Comparison of ENCODE assay signal across 13 cellular contexts in genomic region chr5:88829773-88830172, GRCh38. TPM values are rescaled to one million over a fixed set of nuclear protein-coding genes. Genes with fewer than 3 reads are reported as not detected.
DNase-seq lines count a peak whose midpoint lies in the region; ATAC-seq and TF ChIP-seq lines count a peak whose summit lies in the region.
"Had no signal": no experiment of that assay in that cellular context is flagged by ENCODE, and none has a peak within 500 bp of the region (broad histone marks: within the 10 kb centered on the region; RNA-seq: fewer than 3 reads in every experiment).

No MANE protein-coding gene starts in this region.

- peak overlapping the region in 4 of 5 donors; percentile 1 to 79 (median 50) for H3K27ac ChIP-seq in adrenal gland
- peak overlapping the region; percentile 34 to 71 for H3K27ac ChIP-seq in left lung
- peak overlapping the region; percentile 23 for H3K27ac ChIP-seq in temporal lobe (ENCODE audit: low read depth, low read length)

- no peak for TF ChIP-seq POLR2A in adrenal gland (IDR thresholded peaks at IDR 0.05)

- H3K4me1 ChIP-seq in adrenal gland (replicated peaks in 1 of 2), result peaks cover 50 to 95% of the 10 kb centered on the region in 2 donors
- peaks cover 4 to 69% of the 10 kb centered on the region in 2 donors for H3K4me1 ChIP-seq in left lung

- no peaks in the 10 kb centered on the region for H3K36me3 ChIP-seq in adrenal gland (replicated peaks in 1 of 2)
- no peaks in the 10 kb centered on the region for H3K36me3 ChIP-seq in left lung

- 63 to 82% (median 73%) methylated on average over 3 of the region's 3 CpGs for WGBS in adrenal gland, 4 donors

- H3K27me3 ChIP-seq in adrenal gland (no peaks in the 10 kb centered on the region), left lung (no peaks in the 10 kb centered on the region)

- ATAC-seq in HG03196 (IDR thresholded peaks at IDR 0.05; ENCODE audit: unreplicated experiment) (peak; percentile 17), left lung (no peak), GM18498 (IDR thresholded peaks at IDR 0.05; ENCODE audit: unreplicated experiment) (no peak), GM21723 (IDR thresholded peaks at IDR 0.05; ENCODE audit: unreplicated experiment) (no peak)
- ATAC-seq: activated CD4-positive, alpha-beta T cell treated with anti-CD3 and anti-CD28 coated beads for 36 hours had no signal

- H3K9me3 ChIP-seq in adrenal gland (replicated peaks in 1 of 3) (no peaks in the 10 kb centered on the region), left lung (no peaks in the 10 kb centered on the region)

- no peak for TF ChIP-seq CTCF in adrenal gland (IDR thresholded peaks at IDR 0.05)
- TF ChIP-seq CTCF in left lung (IDR thresholded peaks at IDR 0.05), result no peak

- DNase-seq in adrenal gland, result no peak
- no peak for DNase-seq in left lung
- DNase-seq in HT-29 (ENCODE audit: low spot score), result no peak
- DNase-seq: activated CD4-positive, alpha-beta T cell treated with anti-CD3 and anti-CD28 coated beads for 36 hours; cortex of kidney; glutamatergic neuron; mesenchymal stem cell; NCI-H1105; NCI-H526 had no signal

- intact Hi-C loops in adrenal gland (cut with DNase I) (loop anchor here in 1 of 2 donors (10.0 kb wide), 1 partner anchor 55 kb away; the partner anchor contains the start of gene MEF2C), left lung (cut with DNase I) (no loop called here)

- H3K4me3 ChIP-seq in adrenal gland (peak overlapping the region in 1 of 4 donors; percentile 25), left lung (no peak overlapping the region)

RNA-seq across cellular contexts. Expression of gene MEF2C, which starts 53.2 kb away (rescaled TPM):
- total RNA-seq in adrenal gland (100 to 1,000 TPM in 2 of 8 donors, 10 to 100 TPM in 6; 43.6 to 172 (median 79.4) TPM), left lung (10 to 100 TPM; 45.7 to 46.1 TPM), temporal lobe (951 TPM)
- 10 to 100 TPM; 26.8 to 63.7 (median 36.4) TPM for polyA plus RNA-seq in adrenal gland
- 0.08 and 0.46 TPM in 2 replicates for total RNA-seq in HT-29 (2014; rRNA removed; shearing (Covaris generic))

Comparison
In these comparisons a context has a peak if more than half of its experiments do, and no peak if none do; other contexts are left out.
1. RNA of gene MEF2C, which starts 53.2 kb away (total RNA-seq): 951 TPM in temporal lobe (single experiment), 43.6 to 172 TPM in adrenal gland and 45.7 to 46.1 TPM in left lung; 0.08 to 0.46 TPM in HT-29; every median in the first group is over 10 times any median in the second.
2. Peak in every context shown above with its lines, with median percentiles within 50 percentile points of each other: H3K27ac ChIP-seq.